11 cellular contexts compared by ENCODE assay signal in the genomic region with DNA sequence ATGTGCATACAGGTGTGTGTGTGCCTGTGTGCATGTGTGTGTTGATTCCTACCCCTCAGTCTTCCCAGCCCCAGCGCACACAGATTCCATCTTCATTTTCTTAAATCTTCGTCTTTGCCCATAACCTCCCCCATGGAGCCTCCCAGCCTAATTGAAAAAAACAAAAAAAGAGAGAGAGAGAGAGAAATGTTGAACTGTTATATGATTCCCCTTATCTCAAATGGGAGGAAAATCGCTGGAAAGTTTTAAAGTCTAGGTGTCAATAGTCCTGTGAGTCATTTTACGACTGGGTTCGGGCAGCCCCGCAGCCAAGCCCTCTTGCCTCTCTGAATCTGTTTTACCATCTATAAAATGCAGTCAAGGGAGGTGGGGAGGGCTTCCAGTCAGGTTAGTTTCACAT.
DNase-seq lines count a peak whose midpoint lies in the region; ATAC-seq, FAIRE-seq and TF ChIP-seq lines count a peak whose summit lies in the region.
"Had no signal": no experiment of that assay in that cellular context is flagged by ENCODE, and none has a peak within 500 bp of the region (broad histone marks: within the 10 kb centered on the region; RNA-seq: fewer than 3 reads in every experiment).

No MANE protein-coding gene starts in this region.

- no peak overlapping the region for H3K4me3 ChIP-seq in Caco-2 (ENCODE audit: low read depth, low read length)
- no peak overlapping the region for H3K4me3 ChIP-seq in GM12878
- H3K4me3 ChIP-seq in mucosa of descending colon = no peak overlapping the region

- H3K27ac Mint-ChIP-seq in Caco-2 (ENCODE audit: unreplicated experiment) = peak overlapping the region; percentile 64
- no peak overlapping the region for H3K27ac Mint-ChIP-seq in activated CD8-positive, alpha-beta T cell treated with anti-CD3 and anti-CD28 coated beads for 36 hours
- H3K27ac Mint-ChIP-seq in activated CD8-positive, alpha-beta T cell treated with anti-CD3 and anti-CD28 coated beads, Interleukin-2, amount 10 ng/mL, durations not matched to agents 7 days and 5 days = no peak overlapping the region
- H3K27ac Mint-ChIP-seq: naive thymus-derived CD8-positive, alpha-beta T cell had no signal

- no peak for TF ChIP-seq POLR2A in GM12878 (IDR thresholded peaks at IDR 0.05; ENCODE audit: low read depth, low read length)

- 21% methylated on average over 6 of the region's 6 CpGs for WGBS in GM12878 (ENCODE audit: insufficient coverage, insufficient replicate concordance, low lambda C conversion rate, missing lambda C conversion rate)

- H3K9me3 Mint-ChIP-seq in Caco-2 (ENCODE audit: unreplicated experiment) = no peaks in the 10 kb centered on the region
- no peaks in the 10 kb centered on the region for H3K9me3 Mint-ChIP-seq in activated CD8-positive, alpha-beta T cell treated with anti-CD3 and anti-CD28 coated beads for 36 hours
- no peaks in the 10 kb centered on the region for H3K9me3 Mint-ChIP-seq in activated CD8-positive, alpha-beta T cell treated with anti-CD3 and anti-CD28 coated beads, Interleukin-2, amount 10 ng/mL, durations not matched to agents 7 days and 5 days (ENCODE audit: insufficient read depth)
- H3K9me3 Mint-ChIP-seq: naive thymus-derived CD8-positive, alpha-beta T cell had no signal

- POLR2A ChIA-PET in Caco-2 (lab: Charles Lee) (no interaction called here), GM12878 (lab: Charles Lee) (no interaction called here)
- POLR2A ChIA-PET in activated CD8-positive, alpha-beta T cell treated with anti-CD3 and anti-CD28 coated beads for 36 hours (lab: Charles Lee) = no interaction called here
- POLR2A ChIA-PET in activated CD8-positive, alpha-beta T cell treated with anti-CD3 and anti-CD28 coated beads, Interleukin-2, amount 10 ng/mL, durations not matched to agents 7 days and 5 days (lab: Charles Lee) = no interaction called here

- H2AFZ ChIP-seq in GM12878 (ENCODE audit: control insufficient read depth, low read depth, low read length) = no peak overlapping the region

- in situ Hi-C loops in GM12878 (cut with MboI) = no loop called here

- no peak overlapping the region for H3K9ac ChIP-seq in GM12878 (ENCODE audit: control insufficient read depth, insufficient read depth, low read length)

- no peak for ATAC-seq in GM12878
- peak; percentile 85 for ATAC-seq in mucosa of descending colon
- no peak for ATAC-seq in activated CD8-positive, alpha-beta T cell treated with anti-CD3 and anti-CD28 coated beads for 36 hours
- ATAC-seq in activated CD8-positive, alpha-beta T cell treated with anti-CD3 and anti-CD28 coated beads, Interleukin-2, amount 10 ng/mL, durations not matched to agents 7 days and 5 days = no peak
- ATAC-seq: naive thymus-derived CD8-positive, alpha-beta T cell had no signal

- no peak for FAIRE-seq in GM12878 (lab: Jason Lieb, UNC)

- H3K27ac ChIP-seq in GM12878 (ENCODE audit: control insufficient read depth, insufficient read depth) = no peak overlapping the region

- H4K20me1 ChIP-seq in GM12878 (ENCODE audit: control insufficient read depth, insufficient read depth) = no peaks in the 10 kb centered on the region

- CTCF ChIA-PET in Caco-2 (lab: Charles Lee) (no interaction called here), GM12878 (lab: Yijun Ruan, JAX) (no interaction called here)
- CTCF ChIA-PET in activated CD8-positive, alpha-beta T cell treated with anti-CD3 and anti-CD28 coated beads for 36 hours (lab: Charles Lee) = no interaction called here
- CTCF ChIA-PET in activated CD8-positive, alpha-beta T cell treated with anti-CD3 and anti-CD28 coated beads, Interleukin-2, amount 10 ng/mL, durations not matched to agents 7 days and 5 days (lab: Charles Lee) = interaction anchor here (3.9 kb wide), 1 partner anchor 21 kb away, joined by 13 read pairs; no protein-coding TSS in a partner anchor

- no peak for TF ChIP-seq EP300 in GM12878 (IDR thresholded peaks at IDR 0.05; ENCODE audit: borderline replicate concordance in 1 of 2, control insufficient read depth in 1 of 2, low read depth in 2 of 2, low read length in 2 of 2)

- SMC1A ChIA-PET in GM12878 (lab: Charles Lee; ENCODE audit: uncharacterized antibody, unreplicated experiment) = no interaction called here

- TF ChIP-seq CTCF in Caco-2 (IDR thresholded peaks at IDR 0.05; ENCODE audit: insufficient read depth in 1 of 2, low read depth in 1 of 2, low read length in 1 of 2, severe bottlenecking in 1 of 2, unreplicated experiment in 1 of 2) = no peak
- TF ChIP-seq CTCF in GM12878 (IDR thresholded peaks at IDR 0.05 in 2 of 3, conservative IDR thresholded peaks at IDR 0.05 in 1 of 3; ENCODE audit: control insufficient read depth in 2 of 3, extremely low read depth in 1 of 3, insufficient read depth in 1 of 3, low read depth in 3 of 3, low read length in 3 of 3) = no peak
- TF ChIP-seq CTCF in mucosa of descending colon (IDR thresholded peaks at IDR 0.05) = no peak
- TF ChIP-seq CTCF in activated CD8-positive, alpha-beta T cell treated with anti-CD3 and anti-CD28 coated beads for 36 hours (IDR thresholded peaks at IDR 0.05) = no peak

- DNase-seq in Caco-2 (peak; percentile 70 to 79), HS-27A (ENCODE audit: low read depth) (peak; percentile 17), GM12878 (ENCODE audit: low read depth, low spot score) (no peak), mucosa of descending colon (peak; percentile 57 to 76 (median 63)), activated gamma-delta T cell treated with Interleukin-2 at 50 U/mL for 16 hours (no peak)
- no peak for DNase-seq in activated CD8-positive, alpha-beta T cell treated with anti-CD3 and anti-CD28 coated beads for 36 hours
- no peak for DNase-seq in activated CD8-positive, alpha-beta T cell treated with anti-CD3 and anti-CD28 coated beads, Interleukin-2, amount 10 ng/mL, durations not matched to agents 7 days and 5 days
- no peak for DNase-seq in activated effector memory CD4-positive, alpha-beta T cell treated with Interleukin-2 at 50 U/mL for 16 hours
- DNase-seq: activated CD4-positive, alpha-beta T cell treated with anti-CD3 and anti-CD28 coated beads, Interleukin-2, amount 50 U/mL, for 1 hour; amygdala; naive thymus-derived CD8-positive, alpha-beta T cell had no signal

- no peaks in the 10 kb centered on the region for H3K36me3 ChIP-seq in Caco-2 (ENCODE audit: control insufficient read depth, insufficient read depth, low read length)
- no peaks in the 10 kb centered on the region for H3K36me3 ChIP-seq in GM12878 (ENCODE audit: control insufficient read depth in 2 of 2, insufficient read depth in 2 of 2, low read length in 1 of 2)
- no peaks in the 10 kb centered on the region for H3K36me3 ChIP-seq in mucosa of descending colon (ENCODE audit: low read depth)

- H3K4me1 ChIP-seq in Caco-2 (peaks cover 52% of the 10 kb centered on the region), GM12878 (ENCODE audit: control insufficient read depth, insufficient read depth, low read length) (no peaks in the 10 kb centered on the region), mucosa of descending colon (ENCODE audit: low read depth) (peaks cover 28% of the 10 kb centered on the region)

- H3K27me3 ChIP-seq in Caco-2 (replicated peaks; ENCODE audit: control insufficient read depth, insufficient read depth, low read length) (no peaks in the 10 kb centered on the region), GM12878 (replicated peaks in 1 of 2; ENCODE audit: control insufficient read depth in 2 of 2, insufficient read depth in 2 of 2, low read length in 1 of 2) (peaks cover 2 to 4% of the 10 kb centered on the region in 2 experiments; a peak in 2 of 4 replicates)

- no peaks in the 10 kb centered on the region for H3K9me3 ChIP-seq in Caco-2
- H3K9me3 ChIP-seq in GM12878 (replicated peaks; ENCODE audit: control insufficient read depth, insufficient read depth, low read length) = no peaks in the 10 kb centered on the region
- H3K9me3 ChIP-seq in mucosa of descending colon = no peaks in the 10 kb centered on the region

- intact Hi-C loops in Caco-2 (cut with micrococcal nuclease; ENCODE audit: unreplicated experiment) (no loop called here), GM12878 (cut with micrococcal nuclease; ENCODE audit: unreplicated experiment) (no loop called here), mucosa of descending colon (cut with DNase I, micrococcal nuclease) (no loop called here)
- intact Hi-C loops in activated CD8-positive, alpha-beta T cell treated with anti-CD3 and anti-CD28 coated beads for 36 hours (cut with micrococcal nuclease) = no loop called here

- no TSS peak for BruUV-seq in Caco-2 (replicated peaks; lab: Mats Ljungman, UMichigan)
- no TSS peak for BruUV-seq in GM12878 (replicated peaks; lab: Mats Ljungman, UMichigan)

- H3K79me2 ChIP-seq in GM12878 (ENCODE audit: control insufficient read depth, insufficient read depth, low read length) = no peaks in the 10 kb centered on the region

- H3K27me3 Mint-ChIP-seq in Caco-2 (ENCODE audit: insufficient read depth, unreplicated experiment) = no peaks in the 10 kb centered on the region
- peaks cover 2% of the 10 kb centered on the region for H3K27me3 Mint-ChIP-seq in activated CD8-positive, alpha-beta T cell treated with anti-CD3 and anti-CD28 coated beads for 36 hours
- peaks cover 6% of the 10 kb centered on the region for H3K27me3 Mint-ChIP-seq in activated CD8-positive, alpha-beta T cell treated with anti-CD3 and anti-CD28 coated beads, Interleukin-2, amount 10 ng/mL, durations not matched to agents 7 days and 5 days (ENCODE audit: low read depth)

- no peak overlapping the region for H3K4me2 ChIP-seq in GM12878 (ENCODE audit: control insufficient read depth, insufficient read depth)

- no peak for TF ChIP-seq RAD21 in GM12878 (IDR thresholded peaks at IDR 0.05; ENCODE audit: insufficient read depth, low read depth, low read length)

- RAD21 ChIA-PET in GM12878 (lab: Charles Lee; ENCODE audit: unreplicated experiment) = no interaction called here

- peak overlapping the region; percentile 32 for H3K4me3 Mint-ChIP-seq in Caco-2 (ENCODE audit: unreplicated experiment)
- no peak overlapping the region for H3K4me3 Mint-ChIP-seq in activated CD8-positive, alpha-beta T cell treated with anti-CD3 and anti-CD28 coated beads for 36 hours
- H3K4me3 Mint-ChIP-seq in activated CD8-positive, alpha-beta T cell treated with anti-CD3 and anti-CD28 coated beads, Interleukin-2, amount 10 ng/mL, durations not matched to agents 7 days and 5 days = no peak overlapping the region
- H3K4me3 Mint-ChIP-seq: naive thymus-derived CD8-positive, alpha-beta T cell had no signal

- peaks cover 39% of the 10 kb centered on the region for H3K4me1 Mint-ChIP-seq in Caco-2 (ENCODE audit: low read depth, unreplicated experiment)
- peaks cover 5% of the 10 kb centered on the region for H3K4me1 Mint-ChIP-seq in activated CD8-positive, alpha-beta T cell treated with anti-CD3 and anti-CD28 coated beads for 36 hours (ENCODE audit: low read depth)
- no peaks in the 10 kb centered on the region for H3K4me1 Mint-ChIP-seq in activated CD8-positive, alpha-beta T cell treated with anti-CD3 and anti-CD28 coated beads, Interleukin-2, amount 10 ng/mL, durations not matched to agents 7 days and 5 days (ENCODE audit: low read depth)
- H3K4me1 Mint-ChIP-seq: naive thymus-derived CD8-positive, alpha-beta T cell had no signal

- peaks cover 5% of the 10 kb centered on the region for H3K36me3 Mint-ChIP-seq in Caco-2 (ENCODE audit: insufficient read depth, unreplicated experiment)
- no peaks in the 10 kb centered on the region for H3K36me3 Mint-ChIP-seq in activated CD8-positive, alpha-beta T cell treated with anti-CD3 and anti-CD28 coated beads for 36 hours (ENCODE audit: low read depth)
- H3K36me3 Mint-ChIP-seq in activated CD8-positive, alpha-beta T cell treated with anti-CD3 and anti-CD28 coated beads, Interleukin-2, amount 10 ng/mL, durations not matched to agents 7 days and 5 days (ENCODE audit: low read depth) = no peaks in the 10 kb centered on the region
- H3K36me3 Mint-ChIP-seq: naive thymus-derived CD8-positive, alpha-beta T cell had no signal

Comparison
In these comparisons a context has a peak if more than half of its experiments do, and no peak if none do; other contexts are left out.
1. DNase-seq: peak in Caco-2 (2 of 2), HS-27A (single experiment) and mucosa of descending colon (3 of 3); none in GM12878 (single experiment), activated CD8-positive, alpha-beta T cell treated with anti-CD3 and anti-CD28 coated beads for 36 hours (single experiment), activated CD8-positive, alpha-beta T cell treated with anti-CD3 and anti-CD28 coated beads, Interleukin-2, amount 10 ng/mL, durations not matched to agents 7 days and 5 days (single experiment), activated effector memory CD4-positive, alpha-beta T cell treated with Interleukin-2 at 50 U/mL for 16 hours (single experiment) and activated gamma-delta T cell treated with Interleukin-2 at 50 U/mL for 16 hours (single experiment).